In genomic region chr12:21650997-21651396, GRCh38 we compare ENCODE assay signal across 16 cellular contexts. TPM values are rescaled to one million over a fixed set of nuclear protein-coding genes. Genes with fewer than 3 reads are reported as not detected.
A peak's percentile ranks its signal among the peaks of the same experiment; 100 is the strongest.
DNase-seq lines count a peak whose midpoint lies in the region; ATAC-seq and TF ChIP-seq lines count a peak whose summit lies in the region.
"Had no signal": no experiment of that assay in that cellular context is flagged by ENCODE, and none has a peak within 500 bp of the region (broad histone marks: within the 10 kb centered on the region; RNA-seq: fewer than 3 reads in every experiment).

No MANE protein-coding gene starts in this region.

- intact Hi-C loops in activated T-helper 2 cell treated with anti-CD3 and anti-CD28 coated beads, Interferon-gamma antibody, Interleukin-2, Interleukin-4, amounts not matched to agents 10 μg/mL and 5 μg/mL and 100 μg/mL, durations not matched to agents 14 hours and 24 hours and 36 hours (cut with micrococcal nuclease) = no loop called here

- peaks cover 76% of the 10 kb centered on the region for H3K36me3 Mint-ChIP-seq in activated T-cell treated with anti-CD3 and anti-CD28 coated beads, Interleukin-2, amount 50 U/mL, for 4 hours (ENCODE audit: insufficient read depth)
- H3K36me3 Mint-ChIP-seq in activated T-helper 2 cell treated with anti-CD3 and anti-CD28 coated beads, Interferon-gamma antibody, Interleukin-2, Interleukin-4, amounts not matched to agents 10 μg/mL and 5 μg/mL and 100 μg/mL, durations not matched to agents 14 hours and 24 hours and 36 hours (ENCODE audit: low read depth) = peaks cover 96% of the 10 kb centered on the region
- peaks cover 89% of the 10 kb centered on the region for H3K36me3 Mint-ChIP-seq in nephron progenitor cell (ENCODE audit: low read depth)

- peak overlapping the region; percentile 24 for H3K27ac Mint-ChIP-seq in activated T-helper 2 cell treated with anti-CD3 and anti-CD28 coated beads, Interferon-gamma antibody, Interleukin-2, Interleukin-4, amounts not matched to agents 10 μg/mL and 5 μg/mL and 100 μg/mL, durations not matched to agents 14 hours and 24 hours and 36 hours
- H3K27ac Mint-ChIP-seq in nephron progenitor cell = peak overlapping the region; percentile 18

- no peaks in the 10 kb centered on the region for H3K27me3 Mint-ChIP-seq in activated T-cell treated with anti-CD3 and anti-CD28 coated beads, Interleukin-2, amount 50 U/mL, for 4 hours (ENCODE audit: low read depth)
- H3K27me3 Mint-ChIP-seq in activated T-helper 2 cell treated with anti-CD3 and anti-CD28 coated beads, Interferon-gamma antibody, Interleukin-2, Interleukin-4, amounts not matched to agents 10 μg/mL and 5 μg/mL and 100 μg/mL, durations not matched to agents 14 hours and 24 hours and 36 hours (ENCODE audit: low read depth) = no peaks in the 10 kb centered on the region
- H3K27me3 Mint-ChIP-seq in nephron progenitor cell (ENCODE audit: low read depth, poor library complexity) = no peaks in the 10 kb centered on the region

- no peak for TF ChIP-seq CTCF in nephron progenitor cell (IDR thresholded peaks at IDR 0.05)

- H3K9me3 Mint-ChIP-seq in activated T-cell treated with anti-CD3 and anti-CD28 coated beads, Interleukin-2, amount 50 U/mL, for 4 hours = no peaks in the 10 kb centered on the region
- H3K9me3 Mint-ChIP-seq in activated T-helper 2 cell treated with anti-CD3 and anti-CD28 coated beads, Interferon-gamma antibody, Interleukin-2, Interleukin-4, amounts not matched to agents 10 μg/mL and 5 μg/mL and 100 μg/mL, durations not matched to agents 14 hours and 24 hours and 36 hours = no peaks in the 10 kb centered on the region
- H3K9me3 Mint-ChIP-seq in nephron progenitor cell = no peaks in the 10 kb centered on the region

- peak overlapping the region; percentile 16 for H3K4me3 Mint-ChIP-seq in activated T-cell treated with anti-CD3 and anti-CD28 coated beads, Interleukin-2, amount 50 U/mL, for 4 hours
- H3K4me3 Mint-ChIP-seq in activated T-helper 2 cell treated with anti-CD3 and anti-CD28 coated beads, Interferon-gamma antibody, Interleukin-2, Interleukin-4, amounts not matched to agents 10 μg/mL and 5 μg/mL and 100 μg/mL, durations not matched to agents 14 hours and 24 hours and 36 hours (ENCODE audit: low read depth) = no peak overlapping the region
- H3K4me3 Mint-ChIP-seq in nephron progenitor cell = peak overlapping the region; percentile 3

- DNase-seq in activated T-cell treated with anti-CD3 and anti-CD28 coated beads, Interleukin-2, amount 50 U/mL, for 4 hours = no peak
- no peak for DNase-seq in activated T-cell treated with anti-CD3 and anti-CD28 coated beads for 4 hours
- peak; percentile 53 for DNase-seq in D341Med (ENCODE audit: low spot score)
- DNase-seq in activated T-helper 2 cell treated with anti-CD3 and anti-CD28 coated beads, Interferon-gamma antibody, Interleukin-2, Interleukin-4, amounts not matched to agents 10 μg/mL and 5 μg/mL and 100 μg/mL, durations not matched to agents 14 hours and 24 hours and 36 hours (ENCODE audit: low spot score) = no peak
- DNase-seq in nephron progenitor cell = no peak
- no peak for DNase-seq in NK-92 treated with Interleukin-12 subunit alpha and Interleukin-12 subunit beta, amount 100 ng/mL, for 24 hours (lab: John Stamatoyannopoulos, UW)
- DNase-seq in NCI-H526 (lab: John Stamatoyannopoulos, UW) = no peak
- DNase-seq in dedifferentiated amniotic fluid mesenchymal stem cell (ENCODE audit: extremely low spot score) = no peak
- DNase-seq: activated naive CD4-positive, alpha-beta T cell treated with Interleukin-2 at 50 U/mL for 16 hours; H7; head of caudate nucleus; NCI-H1105 treated with DMSO at 0.1 percent for 48 hours; NCI-H524; right lobe of liver; tibial artery had no signal

- H3K4me1 Mint-ChIP-seq in activated T-cell treated with anti-CD3 and anti-CD28 coated beads, Interleukin-2, amount 50 U/mL, for 4 hours (ENCODE audit: low read depth) = peaks cover 90% of the 10 kb centered on the region
- peaks cover 71% of the 10 kb centered on the region for H3K4me1 Mint-ChIP-seq in activated T-helper 2 cell treated with anti-CD3 and anti-CD28 coated beads, Interferon-gamma antibody, Interleukin-2, Interleukin-4, amounts not matched to agents 10 μg/mL and 5 μg/mL and 100 μg/mL, durations not matched to agents 14 hours and 24 hours and 36 hours (ENCODE audit: low read depth)
- H3K4me1 Mint-ChIP-seq in nephron progenitor cell = peaks cover 70% of the 10 kb centered on the region

- no peak for ATAC-seq in activated T-cell treated with anti-CD3 and anti-CD28 coated beads, Interleukin-2, amount 50 U/mL, for 4 hours

RNA-seq across cellular contexts. Expression of gene LDHB, which starts 6.6 kb away (rescaled TPM):
- 1,000 to 10,000 TPM; 1,514 to 1,661 (median 1,615) TPM for total RNA-seq in activated T-cell treated with anti-CD3 and anti-CD28 coated beads, Interleukin-2, amount 50 U/mL, for 4 hours
- total RNA-seq in activated T-helper 2 cell treated with anti-CD3 and anti-CD28 coated beads, Interferon-gamma antibody, Interleukin-2, Interleukin-4, amounts not matched to agents 10 μg/mL and 5 μg/mL and 100 μg/mL, durations not matched to agents 14 hours and 24 hours and 36 hours = 1,305 and 1,321 TPM in 2 replicates

RNA-seq across cellular contexts. Expression of gene GYS2, which starts 46.4 kb away (rescaled TPM):
- total RNA-seq in activated T-cell treated with anti-CD3 and anti-CD28 coated beads, Interleukin-2, amount 50 U/mL, for 4 hours = under 1 TPM in 2 of 3 donors, not detected in 1; 0.08 TPM
- 0.07 and 0.14 TPM in 2 replicates for total RNA-seq in activated T-helper 2 cell treated with anti-CD3 and anti-CD28 coated beads, Interferon-gamma antibody, Interleukin-2, Interleukin-4, amounts not matched to agents 10 μg/mL and 5 μg/mL and 100 μg/mL, durations not matched to agents 14 hours and 24 hours and 36 hours
- total RNA-seq: H7, osteocyte had no signal
